11 cellular contexts compared by ENCODE assay signal in genomic region chr5:97167435-97167834, GRCh38. TPM values are rescaled to one million over a fixed set of nuclear protein-coding genes. Genes with fewer than 3 reads are reported as not detected.
DNase-seq lines count a peak whose midpoint lies in the region; ATAC-seq and TF ChIP-seq lines count a peak whose summit lies in the region.
"Had no signal": no experiment of that assay in that cellular context is flagged by ENCODE, and none has a peak within 500 bp of the region (broad histone marks: within the 10 kb centered on the region; RNA-seq: fewer than 3 reads in every experiment).

No MANE protein-coding gene starts in this region.

- no peaks in the 10 kb centered on the region for H3K27me3 ChIP-seq in Caco-2 (replicated peaks; ENCODE audit: control insufficient read depth, insufficient read depth, low read length)
- H3K27me3 ChIP-seq: tibial artery had no signal

- H3K9me3 Mint-ChIP-seq in Caco-2 (ENCODE audit: unreplicated experiment) = no peaks in the 10 kb centered on the region
- no peaks in the 10 kb centered on the region for H3K9me3 Mint-ChIP-seq in activated T-helper 1 cell treated with anti-CD3 and anti-CD28 coated beads, Interleukin-12 subunit alpha, Interleukin-12 subunit beta, Interleukin-2, Interleukin-4 antibody, amounts not matched to agents 30 ng/mL and 10 ng/mL and 1 ng/mL, durations not matched to agents 14 hours and 24 hours and 36 hours

- ATAC-seq in GM19035 (IDR thresholded peaks at IDR 0.05; ENCODE audit: unreplicated experiment) (peak; percentile 70), HG03060 (IDR thresholded peaks at IDR 0.05; ENCODE audit: low read depth, unreplicated experiment) (peak; percentile 68)
- ATAC-seq: sciatic nerve had no signal

- CTCF ChIA-PET in Caco-2 (lab: Charles Lee) = no interaction called here

- no peak overlapping the region for H3K4me3 Mint-ChIP-seq in Caco-2 (ENCODE audit: unreplicated experiment)
- peak overlapping the region; percentile 54 for H3K4me3 Mint-ChIP-seq in activated T-helper 1 cell treated with anti-CD3 and anti-CD28 coated beads, Interleukin-12 subunit alpha, Interleukin-12 subunit beta, Interleukin-2, Interleukin-4 antibody, amounts not matched to agents 30 ng/mL and 10 ng/mL and 1 ng/mL, durations not matched to agents 14 hours and 24 hours and 36 hours

- H3K36me3 Mint-ChIP-seq in Caco-2 (ENCODE audit: insufficient read depth, unreplicated experiment) = peaks cover 43% of the 10 kb centered on the region
- H3K36me3 Mint-ChIP-seq in activated T-helper 1 cell treated with anti-CD3 and anti-CD28 coated beads, Interleukin-12 subunit alpha, Interleukin-12 subunit beta, Interleukin-2, Interleukin-4 antibody, amounts not matched to agents 30 ng/mL and 10 ng/mL and 1 ng/mL, durations not matched to agents 14 hours and 24 hours and 36 hours (ENCODE audit: low read depth) = peaks cover 33% of the 10 kb centered on the region

- POLR2A ChIA-PET in Caco-2 (lab: Charles Lee) = no interaction called here

- no peaks in the 10 kb centered on the region for H3K36me3 ChIP-seq in Caco-2 (ENCODE audit: control insufficient read depth, insufficient read depth, low read length)

- H3K27me3 Mint-ChIP-seq in Caco-2 (ENCODE audit: insufficient read depth, unreplicated experiment) = no peaks in the 10 kb centered on the region
- H3K27me3 Mint-ChIP-seq in activated T-helper 1 cell treated with anti-CD3 and anti-CD28 coated beads, Interleukin-12 subunit alpha, Interleukin-12 subunit beta, Interleukin-2, Interleukin-4 antibody, amounts not matched to agents 30 ng/mL and 10 ng/mL and 1 ng/mL, durations not matched to agents 14 hours and 24 hours and 36 hours (ENCODE audit: insufficient read depth) = no peaks in the 10 kb centered on the region

- intact Hi-C loops in Caco-2 (cut with micrococcal nuclease; ENCODE audit: unreplicated experiment) = no loop called here
- intact Hi-C loops in activated T-helper 1 cell treated with anti-CD3 and anti-CD28 coated beads, Interleukin-12 subunit alpha, Interleukin-12 subunit beta, Interleukin-2, Interleukin-4 antibody, amounts not matched to agents 30 ng/mL and 10 ng/mL and 1 ng/mL, durations not matched to agents 14 hours and 24 hours and 36 hours (cut with micrococcal nuclease) = loop anchor here (10.0 kb wide), 1 partner anchor 823 kb away; no protein-coding TSS in a partner anchor

- TF ChIP-seq CTCF in Caco-2 (IDR thresholded peaks at IDR 0.05; ENCODE audit: insufficient read depth in 1 of 2, low read depth in 1 of 2, low read length in 1 of 2, severe bottlenecking in 1 of 2, unreplicated experiment in 1 of 2) = no peak

- BruUV-seq in Caco-2 (replicated peaks; lab: Mats Ljungman, UMichigan) = TSS peak; percentile 17

- DNase-seq in Caco-2 (no peak), COR-L47 (lab: John Stamatoyannopoulos, UW) (no peak), NCI-H345 treated with DMSO at 0.1 percent for 48 hours (lab: John Stamatoyannopoulos, UW; ENCODE audit: unreplicated experiment) (no peak), KG1 (lab: John Stamatoyannopoulos, UW) (no peak), NCI-H1930 (lab: John Stamatoyannopoulos, UW) (no peak)
- DNase-seq in activated T-helper 1 cell treated with anti-CD3 and anti-CD28 coated beads, Interleukin-12 subunit alpha, Interleukin-12 subunit beta, Interleukin-2, Interleukin-4 antibody, amounts not matched to agents 30 ng/mL and 10 ng/mL and 1 ng/mL, durations not matched to agents 14 hours and 24 hours and 36 hours (ENCODE audit: low spot score) = no peak
- DNase-seq: tibial artery had no signal

- no peak overlapping the region for H3K4me3 ChIP-seq in Caco-2 (ENCODE audit: low read depth, low read length)
- H3K4me3 ChIP-seq: tibial artery had no signal

- H3K4me1 Mint-ChIP-seq in Caco-2 (ENCODE audit: low read depth, unreplicated experiment) = peaks cover 18% of the 10 kb centered on the region
- peaks cover 22% of the 10 kb centered on the region for H3K4me1 Mint-ChIP-seq in activated T-helper 1 cell treated with anti-CD3 and anti-CD28 coated beads, Interleukin-12 subunit alpha, Interleukin-12 subunit beta, Interleukin-2, Interleukin-4 antibody, amounts not matched to agents 30 ng/mL and 10 ng/mL and 1 ng/mL, durations not matched to agents 14 hours and 24 hours and 36 hours (ENCODE audit: low read depth)

- peaks cover 20% of the 10 kb centered on the region for H3K4me1 ChIP-seq in Caco-2
- H3K4me1 ChIP-seq: tibial artery had no signal

- no peaks in the 10 kb centered on the region for H3K9me3 ChIP-seq in Caco-2
- H3K9me3 ChIP-seq: tibial artery had no signal

- H3K27ac Mint-ChIP-seq in Caco-2 (ENCODE audit: unreplicated experiment) = no peak overlapping the region
- peak overlapping the region; percentile 72 for H3K27ac Mint-ChIP-seq in activated T-helper 1 cell treated with anti-CD3 and anti-CD28 coated beads, Interleukin-12 subunit alpha, Interleukin-12 subunit beta, Interleukin-2, Interleukin-4 antibody, amounts not matched to agents 30 ng/mL and 10 ng/mL and 1 ng/mL, durations not matched to agents 14 hours and 24 hours and 36 hours

RNA-seq across cellular contexts. Expression of gene RIOK2, which starts 15.6 kb away (rescaled TPM):
- 36.3 and 38.7 TPM in 2 replicates for total RNA-seq in Caco-2 (2022)
- total RNA-seq in activated T-helper 1 cell treated with anti-CD3 and anti-CD28 coated beads, Interleukin-12 subunit alpha, Interleukin-12 subunit beta, Interleukin-2, Interleukin-4 antibody, amounts not matched to agents 30 ng/mL and 10 ng/mL and 1 ng/mL, durations not matched to agents 14 hours and 24 hours and 36 hours = 37.2 and 47.2 TPM in 2 replicates

RNA-seq across cellular contexts. Expression of gene LIX1, which starts 25.0 kb away (rescaled TPM):
- total RNA-seq in Caco-2 (2022) = 4.0 and 4.1 TPM in 2 replicates
- total RNA-seq in activated T-helper 1 cell treated with anti-CD3 and anti-CD28 coated beads, Interleukin-12 subunit alpha, Interleukin-12 subunit beta, Interleukin-2, Interleukin-4 antibody, amounts not matched to agents 30 ng/mL and 10 ng/mL and 1 ng/mL, durations not matched to agents 14 hours and 24 hours and 36 hours = not detected in 2 replicates
- total RNA-seq: sciatic nerve, SK-MEL-5 had no signal
